In genomic region chr15:52040167-52040900, GRCh38 we compare ENCODE assay signal across 9 cellular contexts. TPM values are rescaled to one million over a fixed set of nuclear protein-coding genes. Genes with fewer than 3 reads are reported as not detected.
DNase-seq lines count a peak whose midpoint lies in the region; ATAC-seq and TF ChIP-seq lines count a peak whose summit lies in the region.
"Had no signal": no experiment of that assay in that cellular context is flagged by ENCODE, and none has a peak within 500 bp of the region (broad histone marks: within the 10 kb centered on the region; RNA-seq: fewer than 3 reads in every experiment).

No MANE protein-coding gene starts in this region.

- H3K27me3 ChIP-seq in BE2C: no peaks in the 10 kb centered on the region

- H3K27me3 Mint-ChIP-seq in mesothelial cell of epicardium (ENCODE audit: low read depth): no peaks in the 10 kb centered on the region

- no peak overlapping the region for H3K4me3 ChIP-seq in BE2C (ENCODE audit: low read depth, low read length)
- H3K4me3 ChIP-seq: skin epidermis had no signal

- no peak for ATAC-seq in GM19467 (IDR thresholded peaks at IDR 0.05; ENCODE audit: unreplicated experiment)
- ATAC-seq in HG02970 (IDR thresholded peaks at IDR 0.05; ENCODE audit: low FRiP score, unreplicated experiment): no peak

- H3K27ac ChIP-seq in C4-2B (peak overlapping the region; percentile 7; the same call in 1 of the 2 replicates), caudate nucleus (ENCODE audit: low read depth, low read length) (peak overlapping the region; percentile 32)

- H3K9me3 ChIP-seq in BE2C: no peaks in the 10 kb centered on the region

- H3K27ac Mint-ChIP-seq in mesothelial cell of epicardium: peak overlapping the region; percentile 54

- H3K36me3 ChIP-seq in BE2C: no peaks in the 10 kb centered on the region

- no peaks in the 10 kb centered on the region for H3K9me3 Mint-ChIP-seq in mesothelial cell of epicardium

- H3K4me1 Mint-ChIP-seq in mesothelial cell of epicardium: peaks cover 26% of the 10 kb centered on the region

- TF ChIP-seq CTCF in C4-2B (conservative IDR thresholded peaks at IDR 0.05) (no peak), mesothelial cell of epicardium (IDR thresholded peaks at IDR 0.05; ENCODE audit: unreplicated experiment) (no peak), BE2C (IDR thresholded peaks at IDR 0.05; ENCODE audit: low read depth, low read length) (no peak)

- no peaks in the 10 kb centered on the region; the same call in 1 of the 2 replicates for H3K4me1 ChIP-seq in BE2C

- no peaks in the 10 kb centered on the region for H3K36me3 Mint-ChIP-seq in mesothelial cell of epicardium

- peak; percentile 48 for DNase-seq in MV-4-11 (lab: John Stamatoyannopoulos, UW)
- peak in 23 of 61 donors; percentile 2 to 45 (median 14) for DNase-seq in caudate nucleus (lab: John Stamatoyannopoulos, UW)
- no peak for DNase-seq in mesothelial cell of epicardium (ENCODE audit: low spot score in 2 of 2, unreplicated experiment in 2 of 2)
- no peak for DNase-seq in BE2C
- no peak for DNase-seq in mesenteric fat pad (ENCODE audit: low spot score)

- no peak overlapping the region for H3K4me3 Mint-ChIP-seq in mesothelial cell of epicardium

RNA-seq across cellular contexts. Expression of gene MAPK6, which starts 21.3 kb away (rescaled TPM):
- total RNA-seq in mesothelial cell of epicardium (56.7 to 59.9 TPM (median 57.4 TPM) in 3 replicates), mesenteric fat pad (32.1 TPM)
- 25.0 TPM for polyA plus RNA-seq in BE2C (2012; ENCODE audit: insufficient read depth, insufficient read length, low read depth)
